8 cellular contexts compared by ENCODE assay signal in genomic region chr4:148441986-148442829, GRCh38. TPM values are rescaled to one million over a fixed set of nuclear protein-coding genes. Genes with fewer than 3 reads are reported as not detected.
DNase-seq lines count a peak whose midpoint lies in the region; ATAC-seq and TF ChIP-seq lines count a peak whose summit lies in the region.

Gene NR3C2 (minus strand): TSS chr4:148442414.

- H3K27ac ChIP-seq in DND-41 (ENCODE audit: low read length): peak within 1 kb of the TSS; percentile 69; the same call in 1 of the 2 replicates
- H3K27ac ChIP-seq in KMS-11: no peak within 1 kb of the TSS
- peak within 1 kb of the TSS; percentile 85 for H3K27ac ChIP-seq in fibroblast of lung (ENCODE audit: insufficient read depth, low read length)

- H3K36me3 ChIP-seq in DND-41 (ENCODE audit: insufficient read depth, low read length) (no peaks in the 10 kb centered on the region), KMS-11 (ENCODE audit: insufficient read depth) (no peaks in the 10 kb centered on the region), fibroblast of lung (ENCODE audit: control insufficient read depth, insufficient read depth, low read length) (no peaks in the 10 kb centered on the region)

- peaks cover 51% of the 10 kb centered on the region for H3K27me3 Mint-ChIP-seq in activated T-helper 2 cell treated with anti-CD3 and anti-CD28 coated beads, Interferon-gamma antibody, Interleukin-2, Interleukin-4, amounts not matched to agents 10 μg/mL and 5 μg/mL and 100 μg/mL, durations not matched to agents 14 hours and 24 hours and 36 hours (ENCODE audit: low read depth)
- H3K27me3 Mint-ChIP-seq in naive B cell: no peaks in the 10 kb centered on the region

- intact Hi-C loops in activated T-helper 2 cell treated with anti-CD3 and anti-CD28 coated beads, Interferon-gamma antibody, Interleukin-2, Interleukin-4, amounts not matched to agents 10 μg/mL and 5 μg/mL and 100 μg/mL, durations not matched to agents 14 hours and 24 hours and 36 hours (cut with micrococcal nuclease): loop anchor here (5.0 to 10.0 kb wide), 3 partner anchors 385 to 825 kb away; partner anchors contain the start of genes PRMT9 and TMEM184C

- H3K4me3 ChIP-seq in DND-41 (ENCODE audit: low read depth in 1 of 2, low read length in 2 of 2) (peak within 1 kb of the TSS; percentile 44 to 89; a peak in 3 of 4 replicates), KMS-11 (IDR thresholded peaks at IDR 0.05; ENCODE audit: insufficient read depth, low read depth, low read length) (no peak within 1 kb of the TSS), fibroblast of lung (replicated peaks in 1 of 4; ENCODE audit: control extremely low read depth in 1 of 4, insufficient read depth in 1 of 4, low read depth in 3 of 4, low read length in 4 of 4) (peak within 1 kb of the TSS; percentile 73 to 91 (median 84))

- H3K9me3 ChIP-seq in DND-41 (ENCODE audit: insufficient read depth, low read length, severe bottlenecking) (no peaks in the 10 kb centered on the region), fibroblast of lung (ENCODE audit: control insufficient read depth, insufficient read depth, low read depth, low read length) (no peaks in the 10 kb centered on the region)

- no peaks in the 10 kb centered on the region for H3K9me3 Mint-ChIP-seq in activated T-helper 2 cell treated with anti-CD3 and anti-CD28 coated beads, Interferon-gamma antibody, Interleukin-2, Interleukin-4, amounts not matched to agents 10 μg/mL and 5 μg/mL and 100 μg/mL, durations not matched to agents 14 hours and 24 hours and 36 hours
- H3K9me3 Mint-ChIP-seq in naive B cell: no peaks in the 10 kb centered on the region
- no peaks in the 10 kb centered on the region for H3K9me3 Mint-ChIP-seq in stimulated activated effector memory CD8-positive, alpha-beta T cell treated with anti-CD3 and anti-CD28 coated beads, Interleukin-12 subunit alpha, Interleukin-12 subunit beta, amount 100 ng/mL, for 72 hours

- TF ChIP-seq CTCF in DND-41 (IDR thresholded peaks at IDR 0.05; ENCODE audit: borderline replicate concordance, extremely low read depth, low read length, poor library complexity, severe bottlenecking) (no peak), KMS-11 (conservative IDR thresholded peaks at IDR 0.05; ENCODE audit: low read depth, low read length) (no peak), fibroblast of lung (conservative IDR thresholded peaks at IDR 0.05 in 1 of 2, IDR thresholded peaks at IDR 0.05 in 1 of 2; ENCODE audit: low read depth in 1 of 2, low read length in 2 of 2) (no peak)

- peak within 1 kb of the TSS; percentile 93 for H3K4me3 Mint-ChIP-seq in activated T-helper 2 cell treated with anti-CD3 and anti-CD28 coated beads, Interferon-gamma antibody, Interleukin-2, Interleukin-4, amounts not matched to agents 10 μg/mL and 5 μg/mL and 100 μg/mL, durations not matched to agents 14 hours and 24 hours and 36 hours (ENCODE audit: low read depth)
- H3K4me3 Mint-ChIP-seq in naive B cell: peak within 1 kb of the TSS; percentile 91 to 99 (median 98)
- H3K4me3 Mint-ChIP-seq in stimulated activated effector memory CD8-positive, alpha-beta T cell treated with anti-CD3 and anti-CD28 coated beads, Interleukin-12 subunit alpha, Interleukin-12 subunit beta, amount 100 ng/mL, for 72 hours: peak within 1 kb of the TSS; percentile 97

- ATAC-seq in DND-41 (ENCODE audit: insufficient read depth, low read depth) (peak; percentile 97), GM21786 (IDR thresholded peaks at IDR 0.05; ENCODE audit: unreplicated experiment) (peak; percentile 97), naive B cell (ENCODE audit: low read depth in 2 of 2) (peak; percentile 77 to 79)
- ATAC-seq in stimulated activated effector memory CD8-positive, alpha-beta T cell treated with anti-CD3 and anti-CD28 coated beads, Interleukin-12 subunit alpha, Interleukin-12 subunit beta, amount 100 ng/mL, for 72 hours: peak; percentile 93

- H3K4me1 ChIP-seq in DND-41 (ENCODE audit: insufficient read depth, low read length): peaks cover 19% of the 10 kb centered on the region
- H3K4me1 ChIP-seq in KMS-11 (ENCODE audit: low read depth, poor library complexity, severe bottlenecking): peaks cover 10% of the 10 kb centered on the region
- H3K4me1 ChIP-seq in fibroblast of lung (ENCODE audit: control insufficient read depth, extremely low read depth, insufficient read depth, low read length): peaks cover 2% of the 10 kb centered on the region

- H3K36me3 Mint-ChIP-seq in activated T-helper 2 cell treated with anti-CD3 and anti-CD28 coated beads, Interferon-gamma antibody, Interleukin-2, Interleukin-4, amounts not matched to agents 10 μg/mL and 5 μg/mL and 100 μg/mL, durations not matched to agents 14 hours and 24 hours and 36 hours (ENCODE audit: low read depth): no peaks in the 10 kb centered on the region
- H3K36me3 Mint-ChIP-seq in naive B cell: no peaks in the 10 kb centered on the region
- H3K36me3 Mint-ChIP-seq in stimulated activated effector memory CD8-positive, alpha-beta T cell treated with anti-CD3 and anti-CD28 coated beads, Interleukin-12 subunit alpha, Interleukin-12 subunit beta, amount 100 ng/mL, for 72 hours: peaks cover 27% of the 10 kb centered on the region

- H4K20me1 ChIP-seq in DND-41 (ENCODE audit: insufficient read depth, low read length) (no peaks in the 10 kb centered on the region), KMS-11 (ENCODE audit: insufficient read depth) (no peaks in the 10 kb centered on the region), fibroblast of lung (ENCODE audit: control insufficient read depth, extremely low read depth, insufficient read depth, low read length) (no peaks in the 10 kb centered on the region)

- H3K9ac ChIP-seq in DND-41 (ENCODE audit: low read depth, low read length) (peak within 1 kb of the TSS; percentile 71), KMS-11 (peak within 1 kb of the TSS; percentile 28; the same call in 1 of the 2 replicates), fibroblast of lung (ENCODE audit: insufficient read depth, low read length) (peak within 1 kb of the TSS; percentile 76)

- H3K4me1 Mint-ChIP-seq in activated T-helper 2 cell treated with anti-CD3 and anti-CD28 coated beads, Interferon-gamma antibody, Interleukin-2, Interleukin-4, amounts not matched to agents 10 μg/mL and 5 μg/mL and 100 μg/mL, durations not matched to agents 14 hours and 24 hours and 36 hours (ENCODE audit: low read depth): peaks cover 19% of the 10 kb centered on the region
- peaks cover 19 to 40% (median 31%) of the 10 kb centered on the region in 3 donors for H3K4me1 Mint-ChIP-seq in naive B cell
- peaks cover 33% of the 10 kb centered on the region for H3K4me1 Mint-ChIP-seq in stimulated activated effector memory CD8-positive, alpha-beta T cell treated with anti-CD3 and anti-CD28 coated beads, Interleukin-12 subunit alpha, Interleukin-12 subunit beta, amount 100 ng/mL, for 72 hours

- DNase-seq in DND-41 (peak; percentile 95), RPMI8226 (peak; percentile 93), fibroblast of lung (ENCODE audit: low read depth in 2 of 2) (peak; percentile 97 to 98), naive B cell (peak; percentile 98)
- peak; percentile 95 for DNase-seq in activated T-helper 2 cell treated with anti-CD3 and anti-CD28 coated beads, Interferon-gamma antibody, Interleukin-2, Interleukin-4, amounts not matched to agents 10 μg/mL and 5 μg/mL and 100 μg/mL, durations not matched to agents 14 hours and 24 hours and 36 hours (ENCODE audit: low spot score)
- peak; percentile 89 to 95 for DNase-seq in stimulated activated effector memory CD8-positive, alpha-beta T cell treated with anti-CD3 and anti-CD28 coated beads, Interleukin-12 subunit alpha, Interleukin-12 subunit beta, amount 100 ng/mL, for 72 hours (ENCODE audit: low spot score in 2 of 2)

- H2AFZ ChIP-seq in DND-41 (ENCODE audit: low read depth, low read length) (peak within 1 kb of the TSS; percentile 96), KMS-11 (ENCODE audit: low read depth) (peak within 1 kb of the TSS; percentile 99), fibroblast of lung (ENCODE audit: low read length) (peak within 1 kb of the TSS; percentile 96)

- H3K79me2 ChIP-seq in DND-41 (ENCODE audit: insufficient read depth, low read length) (no peaks in the 10 kb centered on the region), KMS-11 (ENCODE audit: insufficient read depth, low read depth) (no peaks in the 10 kb centered on the region), fibroblast of lung (ENCODE audit: control insufficient read depth, insufficient read depth, low read length) (peaks cover 23% of the 10 kb centered on the region)

- H3K4me2 ChIP-seq in DND-41 (ENCODE audit: insufficient read depth, low read length) (peak within 1 kb of the TSS; percentile 91), KMS-11 (peak within 1 kb of the TSS; percentile 83), fibroblast of lung (ENCODE audit: extremely low read depth, insufficient read depth, low read length) (peak within 1 kb of the TSS; percentile 88)

- peak within 1 kb of the TSS; percentile 46 for H3K27ac Mint-ChIP-seq in activated T-helper 2 cell treated with anti-CD3 and anti-CD28 coated beads, Interferon-gamma antibody, Interleukin-2, Interleukin-4, amounts not matched to agents 10 μg/mL and 5 μg/mL and 100 μg/mL, durations not matched to agents 14 hours and 24 hours and 36 hours
- H3K27ac Mint-ChIP-seq in naive B cell: peak within 1 kb of the TSS; percentile 96 to 100 (median 98)
- H3K27ac Mint-ChIP-seq in stimulated activated effector memory CD8-positive, alpha-beta T cell treated with anti-CD3 and anti-CD28 coated beads, Interleukin-12 subunit alpha, Interleukin-12 subunit beta, amount 100 ng/mL, for 72 hours: peak within 1 kb of the TSS; percentile 94

- H3K27me3 ChIP-seq in DND-41 (ENCODE audit: insufficient read depth, low read length, poor library complexity) (peaks cover 18% of the 10 kb centered on the region), KMS-11 (ENCODE audit: insufficient read depth, low read depth) (peaks cover 14% of the 10 kb centered on the region), fibroblast of lung (ENCODE audit: control insufficient read depth, insufficient read depth, low read length) (no peaks in the 10 kb centered on the region)

RNA-seq across cellular contexts. Expression of gene NR3C2, which starts in this region (rescaled TPM):
- total RNA-seq in activated T-helper 2 cell treated with anti-CD3 and anti-CD28 coated beads, Interferon-gamma antibody, Interleukin-2, Interleukin-4, amounts not matched to agents 10 μg/mL and 5 μg/mL and 100 μg/mL, durations not matched to agents 14 hours and 24 hours and 36 hours: 0.21 and 0.32 TPM in 2 replicates
- 4.4 and 7.4 TPM in 2 replicates for total RNA-seq in fibroblast of lung
- 1.9 and 9.9 TPM in 2 replicates for polyA plus RNA-seq in fibroblast of lung
- 1.2 and 5.3 TPM in 2 replicates for polyA plus RNA-seq in fibroblast of lung (2012)
- polyA minus RNA-seq in fibroblast of lung (ENCODE audit: low replicate concordance): 6.4 and 20.5 TPM in 2 replicates
- 1 to 10 TPM; 2.4 to 6.4 (median 3.9) TPM for polyA plus RNA-seq in naive B cell (ENCODE audit: low read depth in 6 of 6)

Comparison
In these comparisons a context has a peak if more than half of its experiments do, and no peak if none do; other contexts are left out.
1. Peak in DNase-seq in activated T-helper 2 cell treated with anti-CD3 and anti-CD28 coated beads, Interferon-gamma antibody, Interleukin-2, Interleukin-4, amounts not matched to agents 10 μg/mL and 5 μg/mL and 100 μg/mL, durations not matched to agents 14 hours and 24 hours and 36 hours; RNA of the gene not detected or under 1 TPM.
2. H3K27ac Mint-ChIP-seq: peak in every context shown above with its lines; median percentile 98 in naive B cell; 94 in stimulated activated effector memory CD8-positive, alpha-beta T cell treated with anti-CD3 and anti-CD28 coated beads, Interleukin-12 subunit alpha, Interleukin-12 subunit beta, amount 100 ng/mL, for 72 hours; 46 in activated T-helper 2 cell treated with anti-CD3 and anti-CD28 coated beads, Interferon-gamma antibody, Interleukin-2, Interleukin-4, amounts not matched to agents 10 μg/mL and 5 μg/mL and 100 μg/mL, durations not matched to agents 14 hours and 24 hours and 36 hours.